8 cellular contexts compared by ENCODE assay signal in genomic region chr4:48697516-48697915, GRCh38.
DNase-seq lines count a peak whose midpoint lies in the region; ATAC-seq and TF ChIP-seq lines count a peak whose summit lies in the region.
"Not testable (repeated sequence)": the region's sequence is repeated elsewhere in the genome, so short reads cannot be mapped to it uniquely, and the experiment has no call there.

No MANE protein-coding gene starts in this region.

- peak overlapping the region; percentile 19 for H3K4me3 Mint-ChIP-seq in Calu3 (ENCODE audit: low read depth, unreplicated experiment)
- not testable (repeated sequence) for H3K4me3 Mint-ChIP-seq in activated naive CD4-positive, alpha-beta T cell treated with anti-CD3 and anti-CD28 coated beads, Interleukin-2, amount 50 U/mL, for 24 hours; mesothelial cell of epicardium; osteocyte (ENCODE audit: unreplicated experiment); type B pancreatic cell
- H3K4me3 Mint-ChIP-seq in effector memory CD8-positive, alpha-beta T cell = peak overlapping the region in 1 of 2 donors; percentile 6

- ATAC-seq in PC-3; effector memory CD8-positive, alpha-beta T cell (replicated peaks); foreskin keratinocyte: not testable (repeated sequence)

- DNase-seq in Calu3; PC-3; effector memory CD8-positive, alpha-beta T cell; foreskin keratinocyte; mesothelial cell of epicardium (ENCODE audit: low spot score in 2 of 2, unreplicated experiment in 2 of 2); osteocyte (ENCODE audit: extremely low spot score, unreplicated experiment); type B pancreatic cell (ENCODE audit: extremely low spot score, unreplicated experiment): not testable (repeated sequence)

- CTCF ChIA-PET in Calu3 (lab: Charles Lee) = interaction anchor here (1.1 kb wide), 1 partner anchor 16 kb away, joined by 6 read pairs; no protein-coding TSS in a partner anchor
- CTCF ChIA-PET in PC-3 (lab: Charles Lee) = interaction anchor here (0.7 kb wide), 1 partner anchor 247 kb away, joined by 4 read pairs; no protein-coding TSS in a partner anchor

- H3K27ac Mint-ChIP-seq in Calu3 (ENCODE audit: unreplicated experiment) = peak overlapping the region; percentile 86
- H3K27ac Mint-ChIP-seq in activated naive CD4-positive, alpha-beta T cell treated with anti-CD3 and anti-CD28 coated beads, Interleukin-2, amount 50 U/mL, for 24 hours = peak overlapping the region; percentile 35
- H3K27ac Mint-ChIP-seq in effector memory CD8-positive, alpha-beta T cell = peak overlapping the region; percentile 25 to 61
- H3K27ac Mint-ChIP-seq in mesothelial cell of epicardium = peak overlapping the region; percentile 72
- peak overlapping the region; percentile 82 for H3K27ac Mint-ChIP-seq in osteocyte (ENCODE audit: unreplicated experiment)
- peak overlapping the region; percentile 62 for H3K27ac Mint-ChIP-seq in type B pancreatic cell

- H2AFZ ChIP-seq in PC-3 (ENCODE audit: low read length) = not testable (repeated sequence)

- not testable (repeated sequence) for H3K36me3 Mint-ChIP-seq in Calu3 (ENCODE audit: insufficient read depth, unreplicated experiment); activated naive CD4-positive, alpha-beta T cell treated with anti-CD3 and anti-CD28 coated beads, Interleukin-2, amount 50 U/mL, for 24 hours; effector memory CD8-positive, alpha-beta T cell (ENCODE audit: insufficient read depth); mesothelial cell of epicardium; osteocyte (ENCODE audit: unreplicated experiment); type B pancreatic cell

- not testable (repeated sequence) for H3K27me3 ChIP-seq in PC-3 (ENCODE audit: low read length); foreskin keratinocyte

- intact Hi-C loops in Calu3 (cut with micrococcal nuclease; ENCODE audit: unreplicated experiment) = loop anchor here (10.0 kb wide), 2 partner anchors 207 to 267 kb away; partner anchors contain the start of gene OCIAD2
- intact Hi-C loops in PC-3 (cut with micrococcal nuclease) = not testable (repeated sequence)

- not testable (repeated sequence) for H3K9ac ChIP-seq in PC-3 (ENCODE audit: low read length)

- H3K4me1 Mint-ChIP-seq in Calu3 (ENCODE audit: low read depth, unreplicated experiment) (peaks cover 35% of the 10 kb centered on the region), mesothelial cell of epicardium (peaks cover 23% of the 10 kb centered on the region), osteocyte (ENCODE audit: unreplicated experiment) (peaks cover 38% of the 10 kb centered on the region), type B pancreatic cell (ENCODE audit: unreplicated experiment) (peaks cover 15% of the 10 kb centered on the region)
- H3K4me1 Mint-ChIP-seq in activated naive CD4-positive, alpha-beta T cell treated with anti-CD3 and anti-CD28 coated beads, Interleukin-2, amount 50 U/mL, for 24 hours = peaks cover 77% of the 10 kb centered on the region
- peaks cover 32 to 62% of the 10 kb centered on the region in 2 donors for H3K4me1 Mint-ChIP-seq in effector memory CD8-positive, alpha-beta T cell (ENCODE audit: low read depth in 2 of 2)

- not testable (repeated sequence) for H3K9me3 ChIP-seq in PC-3 (ENCODE audit: low read length)

- H3K4me2 ChIP-seq in PC-3 (ENCODE audit: low read length) = peak overlapping the region; percentile 82

- not testable (repeated sequence) for H4K20me1 ChIP-seq in PC-3 (ENCODE audit: low read length)

- not testable (repeated sequence) for H3K9me2 ChIP-seq in PC-3 (replicated peaks; ENCODE audit: low read length)

- not testable (repeated sequence) for H3K9me3 Mint-ChIP-seq in Calu3 (ENCODE audit: low read depth, unreplicated experiment); activated naive CD4-positive, alpha-beta T cell treated with anti-CD3 and anti-CD28 coated beads, Interleukin-2, amount 50 U/mL, for 24 hours; effector memory CD8-positive, alpha-beta T cell; mesothelial cell of epicardium; osteocyte (ENCODE audit: unreplicated experiment); type B pancreatic cell

- not testable (repeated sequence) for H3F3A ChIP-seq in PC-3 (ENCODE audit: low read length, unreplicated experiment)

- not testable (repeated sequence) for H3K4me3 ChIP-seq in PC-3 (ENCODE audit: low read length)

- BruUV-seq in Calu3 (replicated peaks; lab: Mats Ljungman, UMichigan); PC-3 (replicated peaks; lab: Mats Ljungman, UMichigan): not testable (repeated sequence)

- peaks cover 78% of the 10 kb centered on the region for H3K79me2 ChIP-seq in PC-3 (ENCODE audit: low read length)

- not testable (repeated sequence) for TF ChIP-seq CTCF in Calu3 (IDR thresholded peaks at IDR 0.05; ENCODE audit: unreplicated experiment); PC-3 (conservative IDR thresholded peaks at IDR 0.05; ENCODE audit: low read depth, low read length); foreskin keratinocyte (conservative IDR thresholded peaks at IDR 0.05); mesothelial cell of epicardium (IDR thresholded peaks at IDR 0.05; ENCODE audit: unreplicated experiment); osteocyte (IDR thresholded peaks at IDR 0.05); type B pancreatic cell (conservative IDR thresholded peaks at IDR 0.05)

- not testable (repeated sequence) for H3K36me3 ChIP-seq in PC-3 (ENCODE audit: low read depth, low read length)

- H3K27ac ChIP-seq in PC-3 (ENCODE audit: low read length) (peak overlapping the region; percentile 89), foreskin keratinocyte (peak overlapping the region; percentile 96)

- POLR2A ChIA-PET in PC-3 (lab: Charles Lee; ENCODE audit: unreplicated experiment) = not testable (repeated sequence)

- H3K4me1 ChIP-seq in PC-3 (ENCODE audit: insufficient read depth, low read length) = peaks cover 37% of the 10 kb centered on the region
- H3K4me1 ChIP-seq in foreskin keratinocyte = peaks cover 39% of the 10 kb centered on the region

- H3K27me3 Mint-ChIP-seq in Calu3 (ENCODE audit: unreplicated experiment); activated naive CD4-positive, alpha-beta T cell treated with anti-CD3 and anti-CD28 coated beads, Interleukin-2, amount 50 U/mL, for 24 hours; effector memory CD8-positive, alpha-beta T cell; mesothelial cell of epicardium (ENCODE audit: low read depth); osteocyte (ENCODE audit: unreplicated experiment); type B pancreatic cell: not testable (repeated sequence)

Comparison
In these comparisons a context has a peak if more than half of its experiments do, and no peak if none do; other contexts are left out.
1. H3K27ac Mint-ChIP-seq: peak in every context shown above with its lines; median percentile 86 in Calu3; 82 in osteocyte; 72 in mesothelial cell of epicardium; 62 in type B pancreatic cell; 43 in effector memory CD8-positive, alpha-beta T cell; 35 in activated naive CD4-positive, alpha-beta T cell treated with anti-CD3 and anti-CD28 coated beads, Interleukin-2, amount 50 U/mL, for 24 hours.